Comparison of ENCODE assay signal across 22 cellular contexts in genomic region chr4:7457201-7458065, GRCh38. TPM values are rescaled to one million over a fixed set of nuclear protein-coding genes. Genes with fewer than 3 reads are reported as not detected.
DNase-seq lines count a peak whose midpoint lies in the region; ATAC-seq and TF ChIP-seq lines count a peak whose summit lies in the region.
"Had no signal": no experiment of that assay in that cellular context is flagged by ENCODE, and none has a peak within 500 bp of the region (broad histone marks: within the 10 kb centered on the region; RNA-seq: fewer than 3 reads in every experiment).

No MANE protein-coding gene starts in this region.

- H3K4me1 ChIP-seq in left ventricle myocardium inferior (peaks cover 4% of the 10 kb centered on the region), HEK293 (ENCODE audit: control insufficient read depth, insufficient read depth, low read length) (no peaks in the 10 kb centered on the region), gastroesophageal sphincter (peaks cover 0 to 20% (median 0%) of the 10 kb centered on the region in 3 donors), thyroid gland (peaks cover 6 to 12% of the 10 kb centered on the region in 2 donors)

- H3K27me3 ChIP-seq in left ventricle myocardium inferior (ENCODE audit: low read depth) (peaks cover 17% of the 10 kb centered on the region), gastroesophageal sphincter (no peaks in the 10 kb centered on the region), thyroid gland (no peaks in the 10 kb centered on the region)

- CTCF ChIA-PET in HEK293 (lab: Yijun Ruan, JAX): interaction anchor here (0.6 to 0.7 kb wide), 2 partner anchors 37 to 305 kb away, joined by 3 read pairs; no protein-coding TSS in a partner anchor

- H3K27ac ChIP-seq in left ventricle myocardium inferior (replicated peaks) (no peak overlapping the region), HEK293 (ENCODE audit: extremely low read depth, low read depth, low read length) (no peak overlapping the region), gastroesophageal sphincter (no peak overlapping the region), thyroid gland (no peak overlapping the region)
- H3K27ac ChIP-seq: A549 had no signal

- H3K4me3 ChIP-seq in left ventricle myocardium inferior (no peak overlapping the region), HEK293 (ENCODE audit: low read depth, low read length) (no peak overlapping the region), gastroesophageal sphincter (no peak overlapping the region), thyroid gland (replicated peaks in 1 of 3) (no peak overlapping the region)
- H3K4me3 ChIP-seq: A549, GM23338 had no signal

- TF ChIP-seq EP300 in gastroesophageal sphincter (IDR thresholded peaks at IDR 0.05): no peak

- no peak for ATAC-seq in Right ventricle myocardium superior (ENCODE audit: poor library complexity)
- ATAC-seq in gastroesophageal sphincter: peak; percentile 24
- ATAC-seq in HG02588 (IDR thresholded peaks at IDR 0.05; ENCODE audit: unreplicated experiment): no peak
- ATAC-seq: GM23338, HCT116, Right ventricle myocardium inferior had no signal

- TF ChIP-seq CTCF in left ventricle myocardium inferior (IDR thresholded peaks at IDR 0.05; ENCODE audit: borderline replicate concordance): no peak
- no peak for TF ChIP-seq CTCF in HEK293 (tag by site-specific recombination; IDR thresholded peaks at IDR 0.05)
- TF ChIP-seq CTCF in gastroesophageal sphincter (IDR thresholded peaks at IDR 0.05): no peak
- TF ChIP-seq CTCF in thyroid gland (IDR thresholded peaks at IDR 0.05): peak in 1 of 6 experiments; percentile 1

- WGBS in gastroesophageal sphincter (ENCODE audit: low coverage in 1 of 2), 2 donors: no CpG with 5 or more reads among the region's 16 CpGs
- WGBS in thyroid gland, 2 donors: 89 to 91% methylated on average over 10 to 11 of the region's 16 CpGs

- POLR2A ChIA-PET in HEK293 (lab: Yijun Ruan, JAX): no interaction called here

- TF ChIP-seq POLR2A in gastroesophageal sphincter (IDR thresholded peaks at IDR 0.05) (no peak), thyroid gland (IDR thresholded peaks at IDR 0.05) (no peak)

- no peaks in the 10 kb centered on the region for H3K36me3 ChIP-seq in left ventricle myocardium inferior
- H3K36me3 ChIP-seq in HEK293 (ENCODE audit: control insufficient read depth in 2 of 2, insufficient read depth in 1 of 2, low read length in 2 of 2): no peaks in the 10 kb centered on the region
- H3K36me3 ChIP-seq in gastroesophageal sphincter: no peaks in the 10 kb centered on the region
- no peaks in the 10 kb centered on the region for H3K36me3 ChIP-seq in thyroid gland

- peak; percentile 26 for DNase-seq in Right ventricle myocardium superior
- DNase-seq in left ventricle myocardium inferior: no peak
- peak; percentile 12 to 37 for DNase-seq in thyroid gland
- no peak for DNase-seq in NCI-H1105 treated with DMSO at 0.1 percent for 48 hours (lab: John Stamatoyannopoulos, UW)
- DNase-seq: CD4-positive, CD25-positive, alpha-beta regulatory T cell; DMS79 treated with DMSO at 0.1 percent for 48 hours; MV-4-11; NCI-H1694 treated with DMSO at 0.1 percent for 48 hours; NCI-H2081 treated with DMSO at 0.1 percent for 48 hours; NCI-H446 treated with DMSO at 0.1 percent for 48 hours; NCI-H526 treated with DMSO at 0.1 percent for 48 hours had no signal

- H3K9me3 ChIP-seq in left ventricle myocardium inferior (replicated peaks) (no peaks in the 10 kb centered on the region), HEK293 (ENCODE audit: control insufficient read depth, insufficient read depth, low read depth, low read length) (no peaks in the 10 kb centered on the region), gastroesophageal sphincter (no peaks in the 10 kb centered on the region), thyroid gland (no peaks in the 10 kb centered on the region)
- H3K9me3 ChIP-seq: A549 had no signal

- intact Hi-C loops in Right ventricle myocardium superior (cut with DNase I): no loop called here
- intact Hi-C loops in left ventricle myocardium inferior (cut with micrococcal nuclease): no loop called here
- intact Hi-C loops in thyroid gland (cut with DNase I): no loop called here

TF ChIP-seq in HEK293, 187 proteins besides CTCF, POLR2A, EP300 and RAD21:
- no peak for TF ChIP-seq GFI1B (tag by site-specific recombination; IDR thresholded peaks at IDR 0.05)
- TF ChIP-seq ZNF18 (tag by site-specific recombination; IDR thresholded peaks at IDR 0.05): peak; percentile 85
- no peak for TF ChIP-seq ZNF426 (tag by site-specific recombination; IDR thresholded peaks at IDR 0.05)

RNA-seq across cellular contexts. Expression of gene PSAPL1, which starts 22.7 kb away (rescaled TPM):
- total RNA-seq in Right ventricle myocardium superior (not detected), left ventricle myocardium inferior (not detected), gastroesophageal sphincter (under 1 TPM in 1 of 4 donors, not detected in 3; 0.15 TPM), thyroid gland (not detected)
- total RNA-seq: B cell; CD4-positive, CD25-positive, alpha-beta regulatory T cell; G401; GM23338; OCI-LY7; Right ventricle myocardium inferior; SK-MEL-5 had no signal

Comparison
In these comparisons a context has a peak if more than half of its experiments do, and no peak if none do; other contexts are left out.
1. DNase-seq: peak in Right ventricle myocardium superior (single experiment) and thyroid gland (2 of 2); none in left ventricle myocardium inferior (single experiment) and NCI-H1105 treated with DMSO at 0.1 percent for 48 hours (single experiment).